In genomic region chr9:111839387-111839786, GRCh38 we compare ENCODE assay signal across 12 cellular contexts. TPM values are rescaled to one million over a fixed set of nuclear protein-coding genes. Genes with fewer than 3 reads are reported as not detected.
DNase-seq lines count a peak whose midpoint lies in the region; ATAC-seq, FAIRE-seq and TF ChIP-seq lines count a peak whose summit lies in the region.
"Had no signal": no experiment of that assay in that cellular context is flagged by ENCODE, and none has a peak within 500 bp of the region (broad histone marks: within the 10 kb centered on the region; RNA-seq: fewer than 3 reads in every experiment).

No MANE protein-coding gene starts in this region.

- H3K79me2 ChIP-seq in HepG2 (ENCODE audit: insufficient read depth, low read length): no peaks in the 10 kb centered on the region

- H3K4me3 Mint-ChIP-seq in osteocyte (ENCODE audit: unreplicated experiment): no peak overlapping the region

- no peak overlapping the region for H3K4me3 ChIP-seq in HepG2 (replicated peaks in 1 of 3; ENCODE audit: insufficient read depth in 1 of 3, low read depth in 2 of 3, low read length in 3 of 3)

- no peaks in the 10 kb centered on the region for H3K27me3 Mint-ChIP-seq in osteocyte (ENCODE audit: unreplicated experiment)

- peak; percentile 44 for DNase-seq in GM10248 (ENCODE audit: extremely low spot score)
- DNase-seq in GM20000 (ENCODE audit: low spot score): peak; percentile 42
- DNase-seq in M059J (ENCODE audit: low read depth): peak; percentile 21
- peak; percentile 12 for DNase-seq in HepG2 (ENCODE audit: low spot score)
- no peak for DNase-seq in mucosa of gallbladder (ENCODE audit: low spot score)
- no peak for DNase-seq in Kasumi-1 (lab: John Stamatoyannopoulos, UW)
- DNase-seq in central memory CD4-positive, alpha-beta T cell: no peak
- DNase-seq in osteocyte (ENCODE audit: extremely low spot score, unreplicated experiment): no peak
- DNase-seq: GDM1, NCI-H446 treated with DMSO at 0.1 percent for 48 hours had no signal

- POLR2A ChIA-PET in GM10248 (lab: Yijun Ruan, JAX) (no interaction called here), HepG2 (lab: Yijun Ruan, JAX) (no interaction called here)

- BruUV-seq in HepG2 (replicated peaks; lab: Mats Ljungman, UMichigan): no TSS peak

- no peak; the same call in 2 of the 3 replicates for ATAC-seq in HepG2

- no peak overlapping the region for H3K9ac ChIP-seq in HepG2 (ENCODE audit: insufficient read depth, low read depth, low read length)

- H3K27ac ChIP-seq in HepG2 (ENCODE audit: extremely low read length, insufficient read depth, low read length): no peak overlapping the region

- H3K9me3 ChIP-seq in HepG2 (ENCODE audit: low read length): no peaks in the 10 kb centered on the region

- in situ Hi-C loops in HepG2 (cut with HindIII; ENCODE audit: extremely low pct_ligation_motif_present, low pct_unique_long_range_greater_than_20kb): no loop called here

- intact Hi-C loops in HepG2 (cut with micrococcal nuclease; ENCODE audit: unreplicated experiment): no loop called here

- no peak overlapping the region for H2AFZ ChIP-seq in HepG2 (ENCODE audit: low read length)

- peaks cover 6% of the 10 kb centered on the region; the same call in 1 of the 2 replicates for H3K4me1 ChIP-seq in HepG2 (ENCODE audit: insufficient read depth, low read length)

- CTCF ChIA-PET in GM10248 (lab: Yijun Ruan, JAX) (interaction anchor here (1.9 kb wide), 1 partner anchor 19 kb away, joined by 6 read pairs; no protein-coding TSS in a partner anchor), HepG2 (lab: Yijun Ruan, JAX; ENCODE audit: low intra/inter-chr PET ratio, low total read pairs) (interaction anchor here (0.6 kb wide), 1 partner anchor 845 kb away, joined by 3 read pairs; no protein-coding TSS in a partner anchor)

- H3K4me1 Mint-ChIP-seq in osteocyte (ENCODE audit: unreplicated experiment): peaks cover 4% of the 10 kb centered on the region

- H3K36me3 Mint-ChIP-seq in osteocyte (ENCODE audit: unreplicated experiment): no peaks in the 10 kb centered on the region

- FAIRE-seq in HepG2 (lab: Jason Lieb, UNC): no peak

- H3K9me3 Mint-ChIP-seq in osteocyte (ENCODE audit: unreplicated experiment): peaks cover 4% of the 10 kb centered on the region

- no peak for TF ChIP-seq POLR2A in HepG2 (IDR thresholded peaks at IDR 0.05; ENCODE audit: insufficient read depth in 1 of 2, low read depth in 2 of 2, low read length in 2 of 2)

- TF ChIP-seq RAD21 in HepG2 (CRISPR knock-in tag; IDR thresholded peaks at IDR 0.05): no peak

- no peaks in the 10 kb centered on the region for H4K20me1 ChIP-seq in HepG2 (ENCODE audit: insufficient read depth, low read length)

- no peak overlapping the region for H3K27ac Mint-ChIP-seq in osteocyte (ENCODE audit: unreplicated experiment)

- no peak overlapping the region for H3K4me2 ChIP-seq in HepG2 (ENCODE audit: low read depth, low read length)

- TF ChIP-seq CTCF in GM10248 (IDR thresholded peaks at IDR 0.05; ENCODE audit: control extremely low read depth, extremely low read depth, low read depth, missing control alignments) (no peak), GM20000 (IDR thresholded peaks at IDR 0.05; ENCODE audit: extremely low read depth, missing control alignments) (no peak), HepG2 (CRISPR knock-in tag; IDR thresholded peaks at IDR 0.05) (no peak), osteocyte (IDR thresholded peaks at IDR 0.05) (no peak)

- H3K36me3 ChIP-seq in HepG2 (replicated peaks in 1 of 2; ENCODE audit: control insufficient read depth in 1 of 2, insufficient read depth in 2 of 2, low read length in 2 of 2): no peaks in the 10 kb centered on the region

- H3K27me3 ChIP-seq in HepG2 (ENCODE audit: control insufficient read depth in 1 of 2, insufficient read depth in 2 of 2, low read length in 2 of 2): peaks cover 0 to 5% of the 10 kb centered on the region in 2 experiments; a peak in 2 of 5 replicates

- TF ChIP-seq EP300 in HepG2 (IDR thresholded peaks at IDR 0.05; ENCODE audit: low read depth in 2 of 2, low read length in 2 of 2) (no peak), HepG2 (CRISPR knock-in tag; IDR thresholded peaks at IDR 0.05; ENCODE audit: borderline replicate concordance) (no peak)

- 17% methylated on average over 5 of the region's 6 CpGs for WGBS in HepG2 (ENCODE audit: low lambda C conversion rate)

TF ChIP-seq in HepG2, 621 proteins besides CTCF, POLR2A, EP300 and RAD21 (continues in another document):
- no peak for TF ChIP-seq ZNF788 (CRISPR knock-in tag; IDR thresholded peaks at IDR 0.05; ENCODE audit: borderline replicate concordance)
- TF ChIP-seq, protein P1, sequence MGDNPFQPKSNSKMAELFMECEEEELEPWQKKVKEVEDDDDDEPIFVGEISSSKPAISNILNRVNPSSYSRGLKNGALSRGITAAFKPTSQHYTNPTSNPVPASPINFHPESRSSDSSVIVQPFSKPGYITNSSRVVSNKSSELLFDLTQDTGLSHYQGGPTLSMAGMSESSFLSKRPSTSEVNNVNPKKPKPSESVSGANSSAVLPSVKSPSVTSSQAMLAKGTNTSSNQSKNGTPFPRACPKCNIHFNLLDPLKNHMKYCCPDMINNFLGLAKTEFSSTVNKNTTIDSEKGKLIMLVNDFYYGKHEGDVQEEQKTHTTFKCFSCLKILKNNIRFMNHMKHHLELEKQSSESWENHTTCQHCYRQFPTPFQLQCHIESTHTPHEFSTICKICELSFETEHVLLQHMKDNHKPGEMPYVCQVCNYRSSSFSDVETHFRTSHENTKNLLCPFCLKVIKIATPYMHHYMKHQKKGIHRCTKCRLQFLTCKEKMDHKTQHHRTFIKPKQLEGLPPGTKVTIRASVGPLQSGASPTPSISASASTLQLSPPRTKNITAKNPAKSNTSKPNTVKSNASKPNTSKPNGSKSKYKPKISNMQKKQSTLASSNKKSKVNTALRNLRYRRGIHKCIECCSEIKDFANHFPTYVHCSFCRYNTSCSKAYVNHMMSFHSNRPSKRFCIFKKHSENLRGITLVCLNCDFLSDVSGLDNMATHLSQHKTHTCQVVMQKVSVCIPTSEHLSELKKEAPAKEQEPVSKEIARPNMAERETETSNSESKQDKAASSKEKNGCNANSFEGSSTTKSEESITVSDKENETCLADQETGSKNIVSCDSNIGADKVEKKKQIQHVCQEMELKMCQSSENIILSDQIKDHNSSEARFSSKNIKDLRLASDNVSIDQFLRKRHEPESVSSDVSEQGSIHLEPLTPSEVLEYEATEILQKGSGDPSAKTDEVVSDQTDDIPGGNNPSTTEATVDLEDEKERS (CRISPR knock-in tag; IDR thresholded peaks at IDR 0.05): no peak

RNA-seq across cellular contexts. Expression of gene SHOC1, which starts 44.6 kb away (rescaled TPM):
- total RNA-seq in M059J (2014; rRNA removed; shearing (Covaris generic)): 0.02 and 0.10 TPM in 2 replicates
- total RNA-seq in HepG2 (2016; rRNA removed; fragmentation: Illumina TruSeq; extraction: Trizol): not detected in 2 replicates
- total RNA-seq in HepG2 (2016; cell fraction: cytosol; rRNA removed; fragmentation: Illumina TruSeq; extraction: Trizol; ENCODE audit: low read depth): not detected in 2 replicates
- not detected in 2 replicates for total RNA-seq in HepG2 (2016; cell fraction: insoluble cytoplasmic fraction; rRNA removed; fragmentation: Illumina TruSeq; extraction: Trizol)
- total RNA-seq in HepG2 (2016; cell fraction: membrane; rRNA removed; fragmentation: Illumina TruSeq; extraction: Trizol): not detected in 2 replicates
- total RNA-seq in HepG2 (2016; cell fraction: nucleus; rRNA removed; fragmentation: Illumina TruSeq; extraction: Trizol): not detected in 2 replicates
- polyA plus RNA-seq in HepG2 (2011; rRNA removed): not detected in 2 replicates
- not detected in 2 replicates for polyA plus RNA-seq in HepG2 (2011; cell fraction: cytosol; rRNA removed)
- polyA plus RNA-seq in HepG2 (2011; cell fraction: nucleus; rRNA removed): not detected in 2 replicates
- polyA plus RNA-seq in HepG2 (2012): not detected in 2 replicates
- not detected in 2 replicates for polyA plus RNA-seq in HepG2 (2016; cell fraction: cytosol; fragmentation: Illumina TruSeq; extraction: Trizol; ENCODE audit: low read depth)
- polyA plus RNA-seq in HepG2 (2016; cell fraction: insoluble cytoplasmic fraction; fragmentation: Illumina TruSeq; extraction: Trizol; ENCODE audit: low read depth): not detected in 2 replicates
- not detected in 2 replicates for polyA plus RNA-seq in HepG2 (2016; cell fraction: membrane; fragmentation: Illumina TruSeq; extraction: Trizol; ENCODE audit: low read depth)
- not detected in 2 replicates for polyA plus RNA-seq in HepG2 (2016; cell fraction: nucleus; fragmentation: Illumina TruSeq; extraction: Trizol; ENCODE audit: insufficient read depth, low read depth)
- polyA minus RNA-seq in HepG2 (2011; rRNA and poly(A)+ RNA removed; ENCODE audit: low replicate concordance): 0.16 TPM in 1 of 2 replicates, not detected in the other
- not detected in 2 replicates for polyA minus RNA-seq in HepG2 (2011; cell fraction: cytosol; rRNA and poly(A)+ RNA removed)
- polyA minus RNA-seq in HepG2 (2011; cell fraction: nucleus; rRNA and poly(A)+ RNA removed): not detected in 2 replicates
- total RNA-seq in mucosa of gallbladder: not detected
- not detected in 2 replicates for total RNA-seq in osteocyte
- total RNA-seq: posterior vena cava had no signal
- polyA plus RNA-seq: aorta had no signal

RNA-seq across cellular contexts. Expression of gene UGCG, which starts 57.2 kb away (rescaled TPM):
- total RNA-seq in M059J (2014; rRNA removed; shearing (Covaris generic)): 74.1 and 99.2 TPM in 2 replicates
- total RNA-seq in HepG2 (2016; rRNA removed; fragmentation: Illumina TruSeq; extraction: Trizol) (9.7 and 13.9 TPM in 2 replicates), mucosa of gallbladder (44.6 TPM), osteocyte (70.4 and 79.2 TPM in 2 replicates)
- 1.7 and 3.0 TPM in 2 replicates for total RNA-seq in HepG2 (2016; cell fraction: cytosol; rRNA removed; fragmentation: Illumina TruSeq; extraction: Trizol; ENCODE audit: low read depth)
- total RNA-seq in HepG2 (2016; cell fraction: insoluble cytoplasmic fraction; rRNA removed; fragmentation: Illumina TruSeq; extraction: Trizol): 9.4 and 13.3 TPM in 2 replicates
- total RNA-seq in HepG2 (2016; cell fraction: membrane; rRNA removed; fragmentation: Illumina TruSeq; extraction: Trizol): 5.6 and 7.5 TPM in 2 replicates
- total RNA-seq in HepG2 (2016; cell fraction: nucleus; rRNA removed; fragmentation: Illumina TruSeq; extraction: Trizol): 17.0 and 18.2 TPM in 2 replicates
- 8.1 and 10.5 TPM in 2 replicates for polyA plus RNA-seq in HepG2 (2011; rRNA removed)
- polyA plus RNA-seq in HepG2 (2011; cell fraction: cytosol; rRNA removed): 3.9 and 7.2 TPM in 2 replicates
- polyA plus RNA-seq in HepG2 (2011; cell fraction: nucleus; rRNA removed): 3.6 and 4.0 TPM in 2 replicates
- polyA plus RNA-seq in HepG2 (2012): 7.5 and 8.2 TPM in 2 replicates
- 0.66 and 0.74 TPM in 2 replicates for polyA plus RNA-seq in HepG2 (2016; cell fraction: cytosol; fragmentation: Illumina TruSeq; extraction: Trizol; ENCODE audit: low read depth)
- polyA plus RNA-seq in HepG2 (2016; cell fraction: insoluble cytoplasmic fraction; fragmentation: Illumina TruSeq; extraction: Trizol; ENCODE audit: low read depth): 6.2 and 6.3 TPM in 2 replicates
- 1.9 and 2.5 TPM in 2 replicates for polyA plus RNA-seq in HepG2 (2016; cell fraction: membrane; fragmentation: Illumina TruSeq; extraction: Trizol; ENCODE audit: low read depth)
- 15.4 and 15.5 TPM in 2 replicates for polyA plus RNA-seq in HepG2 (2016; cell fraction: nucleus; fragmentation: Illumina TruSeq; extraction: Trizol; ENCODE audit: insufficient read depth, low read depth)
- 6.6 and 14.5 TPM in 2 replicates for polyA minus RNA-seq in HepG2 (2011; rRNA and poly(A)+ RNA removed; ENCODE audit: low replicate concordance)
- 14.6 and 14.9 TPM in 2 replicates for polyA minus RNA-seq in HepG2 (2011; cell fraction: cytosol; rRNA and poly(A)+ RNA removed)
- 15.7 and 19.0 TPM in 2 replicates for polyA minus RNA-seq in HepG2 (2011; cell fraction: nucleus; rRNA and poly(A)+ RNA removed)

Comparison
In these comparisons a context has a peak if more than half of its experiments do, and no peak if none do; other contexts are left out.
1. DNase-seq: peak in GM10248 (single experiment), GM20000 (single experiment), M059J (single experiment) and HepG2 (single experiment); none in mucosa of gallbladder (single experiment), Kasumi-1 (0 of 2), central memory CD4-positive, alpha-beta T cell (single experiment) and osteocyte (single experiment).